Comparison of ENCODE assay signal across 15 cellular contexts in the genomic region with DNA sequence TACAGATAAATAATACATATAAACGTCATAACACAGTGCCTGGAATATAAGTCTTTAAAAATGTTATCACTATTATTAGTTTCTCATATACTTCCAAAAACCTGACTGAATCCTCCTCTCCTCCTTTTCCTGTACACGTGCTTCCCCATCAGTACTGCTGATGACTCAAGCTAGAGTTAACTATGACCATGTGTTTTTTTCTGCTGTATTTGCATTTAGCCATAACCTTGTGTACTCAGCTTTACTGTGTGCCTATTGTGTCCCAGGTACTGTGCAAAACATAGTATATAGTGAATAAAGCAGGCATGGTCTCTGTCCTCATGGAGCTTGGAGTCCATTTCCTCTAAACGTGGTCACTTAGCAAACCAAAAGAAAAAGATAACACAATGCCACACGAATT. TPM values are rescaled to one million over a fixed set of nuclear protein-coding genes. Genes with fewer than 3 reads are reported as not detected.
A peak's percentile ranks its signal among the peaks of the same experiment; 100 is the strongest.
DNase-seq lines count a peak whose midpoint lies in the region; ATAC-seq, FAIRE-seq and TF ChIP-seq lines count a peak whose summit lies in the region.
"Had no signal": no experiment of that assay in that cellular context is flagged by ENCODE, and none has a peak within 500 bp of the region (broad histone marks: within the 10 kb centered on the region; RNA-seq: fewer than 3 reads in every experiment).

No MANE protein-coding gene starts in this region.

- POLR2A ChIA-PET in HepG2 (lab: Yijun Ruan, JAX): no interaction called here

- ATAC-seq in HepG2: peak; percentile 91
- no peak for ATAC-seq in GM21528 (IDR thresholded peaks at IDR 0.05; ENCODE audit: low FRiP score, unreplicated experiment)
- no peak for ATAC-seq in HG02884 (IDR thresholded peaks at IDR 0.05; ENCODE audit: unreplicated experiment)
- ATAC-seq: activated CD8-positive, alpha-beta T cell treated with anti-CD3 and anti-CD28 coated beads, Interleukin-2, amount 10 ng/mL, durations not matched to agents 7 days and 5 days; activated naive CD4-positive, alpha-beta T cell treated with anti-CD3 and anti-CD28 coated beads, Interleukin-2, amount 50 U/mL, for 72 hours had no signal

- WGBS in HepG2 (ENCODE audit: low lambda C conversion rate): 63% methylated on average over 4 of the region's 4 CpGs

- peak; percentile 18 for FAIRE-seq in HepG2 (lab: Jason Lieb, UNC)
- FAIRE-seq: GM12891 had no signal

- no TSS peak for BruUV-seq in HepG2 (replicated peaks; lab: Mats Ljungman, UMichigan)

- no peak for TF ChIP-seq CTCF in cardiac fibroblast (IDR thresholded peaks at IDR 0.05; ENCODE audit: low read depth, low read length)
- no peak for TF ChIP-seq CTCF in HepG2 (CRISPR knock-in tag; IDR thresholded peaks at IDR 0.05)

- TF ChIP-seq POLR2A in HepG2 (IDR thresholded peaks at IDR 0.05; ENCODE audit: insufficient read depth in 1 of 2, low read depth in 2 of 2, low read length in 2 of 2): no peak

- intact Hi-C loops in HepG2 (cut with micrococcal nuclease; ENCODE audit: unreplicated experiment): no loop called here

- H3K9ac ChIP-seq in HepG2 (ENCODE audit: insufficient read depth, low read depth, low read length): no peak overlapping the region

- CTCF ChIA-PET in HepG2 (lab: Yijun Ruan, JAX; ENCODE audit: low intra/inter-chr PET ratio, low total read pairs): no interaction called here

- TF ChIP-seq EP300 in HepG2 (IDR thresholded peaks at IDR 0.05; ENCODE audit: low read depth in 2 of 2, low read length in 2 of 2) (peak in 1 of 2 experiments; percentile 64; a peak in 2 of 4 replicates), HepG2 (CRISPR knock-in tag; IDR thresholded peaks at IDR 0.05; ENCODE audit: borderline replicate concordance) (peak; percentile 63; the same call in 1 of the 2 replicates)

- H3K4me1 ChIP-seq in HepG2 (ENCODE audit: insufficient read depth, low read length): peaks cover 44% of the 10 kb centered on the region
- H3K4me1 ChIP-seq: uterus had no signal

- in situ Hi-C loops in Caki2 (cut with HindIII; ENCODE audit: low pct_unique_long_range_greater_than_20kb, low sequenced_read_pairs): no loop called here
- in situ Hi-C loops in HepG2 (cut with HindIII; ENCODE audit: extremely low pct_ligation_motif_present, low pct_unique_long_range_greater_than_20kb): no loop called here

- 0 out of 2 replicates have a peak, but pooled peaks cover 4% of the 10 kb centered on the region for H3K9me3 ChIP-seq in HepG2 (ENCODE audit: low read length)
- H3K9me3 ChIP-seq: uterus had no signal

- no peak overlapping the region for H2AFZ ChIP-seq in HepG2 (ENCODE audit: low read length)

- no peak overlapping the region for H3K4me3 ChIP-seq in cardiac fibroblast (replicated peaks in 1 of 2; ENCODE audit: low read depth in 2 of 2, low read length in 2 of 2)
- H3K4me3 ChIP-seq in HepG2 (replicated peaks in 1 of 3; ENCODE audit: insufficient read depth in 1 of 3, low read depth in 2 of 3, low read length in 3 of 3): no peak overlapping the region
- H3K4me3 ChIP-seq: uterus had no signal

- no peak overlapping the region; the same call in 1 of the 2 replicates for H3K4me2 ChIP-seq in HepG2 (ENCODE audit: low read depth, low read length)

- H4K20me1 ChIP-seq in HepG2 (ENCODE audit: insufficient read depth, low read length): no peaks in the 10 kb centered on the region

- no peaks in the 10 kb centered on the region for H3K27me3 ChIP-seq in HepG2 (ENCODE audit: control insufficient read depth in 1 of 2, insufficient read depth in 2 of 2, low read length in 2 of 2)
- H3K27me3 ChIP-seq: uterus had no signal

- peak; percentile 10 for DNase-seq in Caki2 (ENCODE audit: low read depth)
- DNase-seq in M059J (ENCODE audit: low read depth): peak; percentile 74
- DNase-seq in cardiac fibroblast (ENCODE audit: low read depth in 2 of 2): peak; percentile 57 to 76
- DNase-seq in HepG2 (ENCODE audit: low spot score): peak; percentile 77
- DNase-seq in NCI-H1092 (lab: John Stamatoyannopoulos, UW): no peak
- DNase-seq in activated gamma-delta T cell (lab: John Stamatoyannopoulos, UW): no peak
- DNase-seq: activated CD8-positive, alpha-beta T cell treated with anti-CD3 and anti-CD28 coated beads, Interleukin-2, amount 10 ng/mL, durations not matched to agents 7 days and 5 days; effector CD8-positive, alpha-beta T cell; NCI-H1092 treated with DMSO at 0.1 percent for 48 hours; T-helper 9 cell; uterus had no signal

- H3K27ac ChIP-seq in HepG2 (ENCODE audit: extremely low read length, insufficient read depth, low read length): peak overlapping the region; percentile 32
- H3K27ac ChIP-seq: uterus had no signal

- H3K79me2 ChIP-seq in HepG2 (ENCODE audit: insufficient read depth, low read length): peaks cover 48% of the 10 kb centered on the region

- no peak for TF ChIP-seq RAD21 in HepG2 (CRISPR knock-in tag; IDR thresholded peaks at IDR 0.05)

- H3K36me3 ChIP-seq in HepG2 (replicated peaks in 1 of 2; ENCODE audit: control insufficient read depth in 1 of 2, insufficient read depth in 2 of 2, low read length in 2 of 2): no peaks in the 10 kb centered on the region
- H3K36me3 ChIP-seq: uterus had no signal

TF ChIP-seq in HepG2, 621 proteins besides CTCF, POLR2A, EP300 and RAD21 (continues in another document):
- TF ChIP-seq SMAD3 (CRISPR knock-in tag; IDR thresholded peaks at IDR 0.05): peak; percentile 49; the same call in 1 of the 2 replicates
- TF ChIP-seq CREB1 (IDR thresholded peaks at IDR 0.05): no peak
- TF ChIP-seq CREB1 (CRISPR knock-in tag; IDR thresholded peaks at IDR 0.05): peak; percentile 59
- peak; percentile 40; the same call in 1 of the 2 replicates for TF ChIP-seq ZNF12 (CRISPR knock-in tag; IDR thresholded peaks at IDR 0.05)
- no peak for TF ChIP-seq NR2F6 (IDR thresholded peaks at IDR 0.05)
- TF ChIP-seq NR2F6 (CRISPR knock-in tag; IDR thresholded peaks at IDR 0.05): peak; percentile 17; the same call in 1 of the 2 replicates
- peak; percentile 10; the same call in 1 of the 2 replicates for TF ChIP-seq SALL1 (CRISPR knock-in tag; IDR thresholded peaks at IDR 0.05)
- TF ChIP-seq, protein P1, sequence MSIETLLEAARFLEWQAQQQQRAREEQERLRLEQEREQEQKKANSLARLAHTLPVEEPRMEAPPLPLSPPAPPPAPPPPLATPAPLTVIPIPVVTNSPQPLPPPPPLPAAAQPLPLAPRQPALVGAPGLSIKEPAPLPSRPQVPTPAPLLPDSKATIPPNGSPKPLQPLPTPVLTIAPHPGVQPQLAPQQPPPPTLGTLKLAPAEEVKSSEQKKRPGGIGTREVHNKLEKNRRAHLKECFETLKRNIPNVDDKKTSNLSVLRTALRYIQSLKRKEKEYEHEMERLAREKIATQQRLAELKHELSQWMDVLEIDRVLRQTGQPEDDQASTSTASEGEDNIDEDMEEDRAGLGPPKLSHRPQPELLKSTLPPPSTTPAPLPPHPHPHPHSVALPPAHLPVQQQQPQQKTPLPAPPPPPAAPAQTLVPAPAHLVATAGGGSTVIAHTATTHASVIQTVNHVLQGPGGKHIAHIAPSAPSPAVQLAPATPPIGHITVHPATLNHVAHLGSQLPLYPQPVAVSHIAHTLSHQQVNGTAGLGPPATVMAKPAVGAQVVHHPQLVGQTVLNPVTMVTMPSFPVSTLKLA (IDR thresholded peaks at IDR 0.05): peak; percentile 95
- TF ChIP-seq, protein P2, sequence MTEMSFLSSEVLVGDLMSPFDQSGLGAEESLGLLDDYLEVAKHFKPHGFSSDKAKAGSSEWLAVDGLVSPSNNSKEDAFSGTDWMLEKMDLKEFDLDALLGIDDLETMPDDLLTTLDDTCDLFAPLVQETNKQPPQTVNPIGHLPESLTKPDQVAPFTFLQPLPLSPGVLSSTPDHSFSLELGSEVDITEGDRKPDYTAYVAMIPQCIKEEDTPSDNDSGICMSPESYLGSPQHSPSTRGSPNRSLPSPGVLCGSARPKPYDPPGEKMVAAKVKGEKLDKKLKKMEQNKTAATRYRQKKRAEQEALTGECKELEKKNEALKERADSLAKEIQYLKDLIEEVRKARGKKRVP (CRISPR knock-in tag; IDR thresholded peaks at IDR 0.05): 0 out of 4 replicates have a peak, but pooled peaks of 1 of the 2 experiments have one; percentile 22
- 0 out of 2 replicates have a peak, but pooled peaks have one; percentile 31 for TF ChIP-seq BHLHE40 (IDR thresholded peaks at IDR 0.05; ENCODE audit: low read length)
- TF ChIP-seq IRF2 (CRISPR knock-in tag; IDR thresholded peaks at IDR 0.05): 0 out of 2 replicates have a peak, but pooled peaks have one; percentile 41
- TF ChIP-seq, protein P3, sequence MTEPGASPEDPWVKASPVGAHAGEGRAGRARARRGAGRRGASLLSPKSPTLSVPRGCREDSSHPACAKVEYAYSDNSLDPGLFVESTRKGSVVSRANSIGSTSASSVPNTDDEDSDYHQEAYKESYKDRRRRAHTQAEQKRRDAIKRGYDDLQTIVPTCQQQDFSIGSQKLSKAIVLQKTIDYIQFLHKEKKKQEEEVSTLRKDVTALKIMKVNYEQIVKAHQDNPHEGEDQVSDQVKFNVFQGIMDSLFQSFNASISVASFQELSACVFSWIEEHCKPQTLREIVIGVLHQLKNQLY (CRISPR knock-in tag; IDR thresholded peaks at IDR 0.05): peak; percentile 73

RNA-seq across cellular contexts. Expression of a gene that starts 56.5 kb away (rescaled TPM):
- total RNA-seq in Caki2 (2014; rRNA removed; shearing (Covaris generic); ENCODE audit: low replicate concordance): 0.84 and 3.9 TPM in 2 replicates
- total RNA-seq in M059J (2014; rRNA removed; shearing (Covaris generic)): 4.4 and 8.5 TPM in 2 replicates
- total RNA-seq in HepG2 (2016; rRNA removed; fragmentation: Illumina TruSeq; extraction: Trizol): 6.3 and 8.3 TPM in 2 replicates
- total RNA-seq in HepG2 (2016; cell fraction: cytosol; rRNA removed; fragmentation: Illumina TruSeq; extraction: Trizol; ENCODE audit: low read depth): 21.8 and 24.5 TPM in 2 replicates
- 7.2 and 8.3 TPM in 2 replicates for total RNA-seq in HepG2 (2016; cell fraction: insoluble cytoplasmic fraction; rRNA removed; fragmentation: Illumina TruSeq; extraction: Trizol)
- total RNA-seq in HepG2 (2016; cell fraction: membrane; rRNA removed; fragmentation: Illumina TruSeq; extraction: Trizol): 9.4 and 10.7 TPM in 2 replicates
- total RNA-seq in HepG2 (2016; cell fraction: nucleus; rRNA removed; fragmentation: Illumina TruSeq; extraction: Trizol): 12.7 and 17.3 TPM in 2 replicates
- 6.6 and 8.2 TPM in 2 replicates for polyA plus RNA-seq in HepG2 (2011; rRNA removed)
- 5.4 and 5.7 TPM in 2 replicates for polyA plus RNA-seq in HepG2 (2011; cell fraction: cytosol; rRNA removed)
- 11.8 and 12.2 TPM in 2 replicates for polyA plus RNA-seq in HepG2 (2011; cell fraction: nucleus; rRNA removed)
- polyA plus RNA-seq in HepG2 (2012): 4.1 and 5.0 TPM in 2 replicates
- 0.71 and 0.82 TPM in 2 replicates for polyA plus RNA-seq in HepG2 (2016; cell fraction: cytosol; fragmentation: Illumina TruSeq; extraction: Trizol; ENCODE audit: low read depth)
- 4.4 and 4.7 TPM in 2 replicates for polyA plus RNA-seq in HepG2 (2016; cell fraction: insoluble cytoplasmic fraction; fragmentation: Illumina TruSeq; extraction: Trizol; ENCODE audit: low read depth)
- polyA plus RNA-seq in HepG2 (2016; cell fraction: membrane; fragmentation: Illumina TruSeq; extraction: Trizol; ENCODE audit: low read depth): 1.1 TPM in 2 replicates
- polyA plus RNA-seq in HepG2 (2016; cell fraction: nucleus; fragmentation: Illumina TruSeq; extraction: Trizol; ENCODE audit: insufficient read depth, low read depth): 10.0 and 10.5 TPM in 2 replicates
- 8.1 and 27.5 TPM in 2 replicates for polyA minus RNA-seq in HepG2 (2011; rRNA and poly(A)+ RNA removed; ENCODE audit: low replicate concordance)
- 12.5 and 12.9 TPM in 2 replicates for polyA minus RNA-seq in HepG2 (2011; cell fraction: cytosol; rRNA and poly(A)+ RNA removed)
- 30.4 and 32.9 TPM in 2 replicates for polyA minus RNA-seq in HepG2 (2011; cell fraction: nucleus; rRNA and poly(A)+ RNA removed)

Comparison
In these comparisons a context has a peak if more than half of its experiments do, and no peak if none do; other contexts are left out.
1. DNase-seq: peak in Caki2 (single experiment), M059J (single experiment), cardiac fibroblast (2 of 2) and HepG2 (single experiment); none in NCI-H1092 (single experiment) and activated gamma-delta T cell (single experiment).